In genomic region chr20:53827292-53827995, GRCh38 we compare ENCODE assay signal across 11 cellular contexts.
DNase-seq lines count a peak whose midpoint lies in the region; ATAC-seq and TF ChIP-seq lines count a peak whose summit lies in the region.
"Had no signal": no experiment of that assay in that cellular context is flagged by ENCODE, and none has a peak within 500 bp of the region (broad histone marks: within the 10 kb centered on the region; RNA-seq: fewer than 3 reads in every experiment).

No MANE protein-coding gene starts in this region.

- no peak for ATAC-seq in T-helper 17 cell
- no peak for ATAC-seq in lower lobe of right lung
- ATAC-seq in GM21381 (IDR thresholded peaks at IDR 0.05; ENCODE audit: unreplicated experiment) = no peak

- peak overlapping the region; percentile 84 for H3K27ac ChIP-seq in lower lobe of right lung
- H3K27ac ChIP-seq in suprapubic skin = peak overlapping the region; percentile 96
- peak overlapping the region in 1 of 2 donors; percentile 76 for H3K27ac ChIP-seq in ovary

- H3K4me3 ChIP-seq in lower lobe of right lung (peak overlapping the region; percentile 36), suprapubic skin (no peak overlapping the region), ovary (no peak overlapping the region)

- H3K4me1 ChIP-seq in lower lobe of right lung (peaks cover 33% of the 10 kb centered on the region), suprapubic skin (peaks cover 41% of the 10 kb centered on the region), ovary (ENCODE audit: insufficient read depth) (peaks cover 4% of the 10 kb centered on the region)

- no peak overlapping the region for H3K4me3 Mint-ChIP-seq in activated CD4-positive, alpha-beta T cell treated with anti-CD3 and anti-CD28 coated beads, Interleukin-2, amount 10 ng/mL, durations not matched to agents 24 days and 14 days
- H3K4me3 Mint-ChIP-seq in T-helper 17 cell = no peak overlapping the region
- H3K4me3 Mint-ChIP-seq in activated naive CD4-positive, alpha-beta T cell treated with anti-CD3 and anti-CD28 coated beads, Interleukin-2, amount 10 ng/mL, durations not matched to agents 7 days and 5 days = no peak overlapping the region

- no peak for TF ChIP-seq POLR2A in suprapubic skin (IDR thresholded peaks at IDR 0.05)
- TF ChIP-seq POLR2A in ovary (IDR thresholded peaks at IDR 0.05) = no peak

- H3K36me3 Mint-ChIP-seq in activated CD4-positive, alpha-beta T cell treated with anti-CD3 and anti-CD28 coated beads, Interleukin-2, amount 10 ng/mL, durations not matched to agents 24 days and 14 days (ENCODE audit: low read depth) = peaks cover 4% of the 10 kb centered on the region
- H3K36me3 Mint-ChIP-seq in T-helper 17 cell (ENCODE audit: low read depth) = no peaks in the 10 kb centered on the region
- H3K36me3 Mint-ChIP-seq in activated naive CD4-positive, alpha-beta T cell treated with anti-CD3 and anti-CD28 coated beads, Interleukin-2, amount 10 ng/mL, durations not matched to agents 7 days and 5 days = peaks cover 6% of the 10 kb centered on the region

- H3K27ac Mint-ChIP-seq in activated CD4-positive, alpha-beta T cell treated with anti-CD3 and anti-CD28 coated beads, Interleukin-2, amount 10 ng/mL, durations not matched to agents 24 days and 14 days = peak overlapping the region; percentile 56
- H3K27ac Mint-ChIP-seq in T-helper 17 cell = peak overlapping the region; percentile 1
- H3K27ac Mint-ChIP-seq in activated naive CD4-positive, alpha-beta T cell treated with anti-CD3 and anti-CD28 coated beads, Interleukin-2, amount 10 ng/mL, durations not matched to agents 7 days and 5 days = no peak overlapping the region

- 96% methylated on average over 2 of the region's 2 CpGs for WGBS in suprapubic skin
- WGBS in ovary, 3 donors = 91 to 98% (median 93%) methylated on average over 2 of the region's 2 CpGs

- H3K27me3 ChIP-seq in lower lobe of right lung (ENCODE audit: low read depth) = no peaks in the 10 kb centered on the region
- H3K27me3 ChIP-seq in suprapubic skin = no peaks in the 10 kb centered on the region
- H3K27me3 ChIP-seq in ovary = no peaks in the 10 kb centered on the region

- peaks cover 47% of the 10 kb centered on the region for H3K4me1 Mint-ChIP-seq in activated CD4-positive, alpha-beta T cell treated with anti-CD3 and anti-CD28 coated beads, Interleukin-2, amount 10 ng/mL, durations not matched to agents 24 days and 14 days
- H3K4me1 Mint-ChIP-seq in T-helper 17 cell = peaks cover 20% of the 10 kb centered on the region
- H3K4me1 Mint-ChIP-seq in activated naive CD4-positive, alpha-beta T cell treated with anti-CD3 and anti-CD28 coated beads, Interleukin-2, amount 10 ng/mL, durations not matched to agents 7 days and 5 days = peaks cover 60% of the 10 kb centered on the region

- H3K27me3 Mint-ChIP-seq in activated CD4-positive, alpha-beta T cell treated with anti-CD3 and anti-CD28 coated beads, Interleukin-2, amount 10 ng/mL, durations not matched to agents 24 days and 14 days = no peaks in the 10 kb centered on the region
- H3K27me3 Mint-ChIP-seq in T-helper 17 cell = no peaks in the 10 kb centered on the region
- no peaks in the 10 kb centered on the region for H3K27me3 Mint-ChIP-seq in activated naive CD4-positive, alpha-beta T cell treated with anti-CD3 and anti-CD28 coated beads, Interleukin-2, amount 10 ng/mL, durations not matched to agents 7 days and 5 days

- TF ChIP-seq EP300 in suprapubic skin (IDR thresholded peaks at IDR 0.05) (no peak), ovary (IDR thresholded peaks at IDR 0.05) (no peak)

- no peaks in the 10 kb centered on the region for H3K9me3 ChIP-seq in T-helper 17 cell (ENCODE audit: control insufficient read depth, low read length, poor library complexity, severe bottlenecking)
- H3K9me3 ChIP-seq in lower lobe of right lung = no peaks in the 10 kb centered on the region
- no peaks in the 10 kb centered on the region for H3K9me3 ChIP-seq in suprapubic skin
- H3K9me3 ChIP-seq in ovary = no peaks in the 10 kb centered on the region

- CTCF ChIA-PET in activated naive CD4-positive, alpha-beta T cell treated with anti-CD3 and anti-CD28 coated beads, Interleukin-2, amount 10 ng/mL, durations not matched to agents 7 days and 5 days (lab: Charles Lee) = interaction anchor here (1.0 kb wide), 1 partner anchor 89 kb away, joined by 3 read pairs; no protein-coding TSS in a partner anchor

- H3K9me3 Mint-ChIP-seq in activated CD4-positive, alpha-beta T cell treated with anti-CD3 and anti-CD28 coated beads, Interleukin-2, amount 10 ng/mL, durations not matched to agents 24 days and 14 days = peaks cover 4% of the 10 kb centered on the region
- H3K9me3 Mint-ChIP-seq in activated naive CD4-positive, alpha-beta T cell treated with anti-CD3 and anti-CD28 coated beads, Interleukin-2, amount 10 ng/mL, durations not matched to agents 7 days and 5 days = peaks cover 5% of the 10 kb centered on the region

- DNase-seq in activated CD4-positive, alpha-beta T cell treated with anti-CD3 and anti-CD28 coated beads, Interleukin-2, amount 10 ng/mL, durations not matched to agents 24 days and 14 days = no peak
- no peak for DNase-seq in activated CD4-positive, alpha-beta T cell treated with anti-CD3 and anti-CD28 coated beads, Interleukin-2, amount 50 U/mL, for 4 hours
- no peak for DNase-seq in T-helper 17 cell
- no peak for DNase-seq in lower lobe of right lung
- no peak for DNase-seq in suprapubic skin (ENCODE audit: low spot score in 2 of 2)
- DNase-seq in ovary = no peak
- no peak for DNase-seq in activated naive CD4-positive, alpha-beta T cell treated with anti-CD3 and anti-CD28 coated beads, Interleukin-2, amount 10 ng/mL, durations not matched to agents 7 days and 5 days
- DNase-seq: activated effector memory CD4-positive, alpha-beta T cell treated with anti-CD3 and anti-CD28 coated beads, Interleukin-2, amount 50 U/mL, for 16 hours; GOT3; T-helper 9 cell had no signal

- H3K36me3 ChIP-seq in lower lobe of right lung = no peaks in the 10 kb centered on the region
- H3K36me3 ChIP-seq in suprapubic skin = no peaks in the 10 kb centered on the region
- no peaks in the 10 kb centered on the region for H3K36me3 ChIP-seq in ovary

- intact Hi-C loops in activated CD4-positive, alpha-beta T cell treated with anti-CD3 and anti-CD28 coated beads, Interleukin-2, amount 10 ng/mL, durations not matched to agents 24 days and 14 days (cut with micrococcal nuclease) = no loop called here
- intact Hi-C loops in lower lobe of right lung (cut with DNase I) (no loop called here), ovary (cut with DNase I) (loop anchor here in 1 of 4 donors (10.0 kb wide), 1 partner anchor 173 kb away; no protein-coding TSS in a partner anchor)

- no peak for TF ChIP-seq CTCF in lower lobe of right lung (IDR thresholded peaks at IDR 0.05)
- no peak for TF ChIP-seq CTCF in suprapubic skin (IDR thresholded peaks at IDR 0.05)
- no peak for TF ChIP-seq CTCF in ovary (IDR thresholded peaks at IDR 0.05)
